Comparison of ENCODE assay signal across 10 cellular contexts in the genomic region with DNA sequence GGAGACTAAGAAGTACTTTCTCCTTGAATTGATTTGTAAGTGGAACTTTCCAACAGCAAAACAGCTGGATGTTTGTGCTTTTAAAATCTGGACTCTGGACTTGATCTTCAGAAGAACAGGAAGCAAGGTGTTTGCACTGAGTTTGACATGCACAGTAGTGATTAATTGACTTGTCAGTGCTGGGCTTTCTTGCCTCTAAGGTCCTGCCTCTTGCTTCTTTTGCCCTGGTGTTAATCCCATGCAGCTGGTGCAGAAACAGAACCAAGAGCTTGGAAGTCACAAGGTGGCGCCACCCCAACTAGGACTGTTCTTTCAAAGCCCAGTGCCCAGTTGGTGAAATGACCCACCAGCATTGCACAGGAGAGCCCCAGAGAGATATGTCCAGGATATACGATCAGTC.
DNase-seq lines count a peak whose midpoint lies in the region; ATAC-seq and TF ChIP-seq lines count a peak whose summit lies in the region.
"Had no signal": no experiment of that assay in that cellular context is flagged by ENCODE, and none has a peak within 500 bp of the region (broad histone marks: within the 10 kb centered on the region; RNA-seq: fewer than 3 reads in every experiment).

No MANE protein-coding gene starts in this region.

- DNase-seq in cardiac muscle cell (ENCODE audit: low read depth in 1 of 2, low spot score in 1 of 2) = peak; percentile 14 to 39
- no peak for DNase-seq in Right ventricle myocardium inferior (ENCODE audit: missing footprints)
- DNase-seq in RPMI7951 (ENCODE audit: low read depth) = peak; percentile 34
- peak in 1 of 2 donors; percentile 28 for DNase-seq in foreskin fibroblast
- DNase-seq in NAMALWA (ENCODE audit: low spot score) = no peak
- no peak for DNase-seq in T-helper 2 cell
- no peak for DNase-seq in NOMO-1 (lab: John Stamatoyannopoulos, UW; ENCODE audit: unreplicated experiment in 2 of 2)
- DNase-seq: activated CD4-positive, alpha-beta T cell treated with anti-CD3 and anti-CD28 coated beads for 48 hours; immature natural killer cell had no signal

- H3K36me3 ChIP-seq in cardiac muscle cell = no peaks in the 10 kb centered on the region

- no peaks in the 10 kb centered on the region for H3K9me3 ChIP-seq in cardiac muscle cell (ENCODE audit: low read depth)

- H3K4me3 ChIP-seq in cardiac muscle cell (no peak overlapping the region), foreskin fibroblast (ENCODE audit: low read depth in 1 of 2, low read length in 2 of 2) (no peak overlapping the region)

- intact Hi-C loops in Right ventricle myocardium inferior (cut with DNase I) = no loop called here

- H3K27me3 ChIP-seq in cardiac muscle cell = no peaks in the 10 kb centered on the region

- no peak overlapping the region for H3K27ac ChIP-seq in cardiac muscle cell

- no peaks in the 10 kb centered on the region for H3K4me1 ChIP-seq in cardiac muscle cell (ENCODE audit: low read depth)

- ATAC-seq in Right ventricle myocardium inferior = no peak
- ATAC-seq in GM21423 (IDR thresholded peaks at IDR 0.05; ENCODE audit: unreplicated experiment) = no peak

- peak; percentile 51 for TF ChIP-seq CTCF in cardiac muscle cell (IDR thresholded peaks at IDR 0.05; ENCODE audit: low read depth, low read length)
- TF ChIP-seq CTCF in foreskin fibroblast (IDR thresholded peaks at IDR 0.05; ENCODE audit: low read depth, low read length) = peak; percentile 37

Comparison
In these comparisons a context has a peak if more than half of its experiments do, and no peak if none do; other contexts are left out.
1. DNase-seq: peak in cardiac muscle cell (2 of 2) and RPMI7951 (single experiment); none in Right ventricle myocardium inferior (single experiment), NAMALWA (single experiment), T-helper 2 cell (0 of 5) and NOMO-1 (0 of 2).